In the genomic region with DNA sequence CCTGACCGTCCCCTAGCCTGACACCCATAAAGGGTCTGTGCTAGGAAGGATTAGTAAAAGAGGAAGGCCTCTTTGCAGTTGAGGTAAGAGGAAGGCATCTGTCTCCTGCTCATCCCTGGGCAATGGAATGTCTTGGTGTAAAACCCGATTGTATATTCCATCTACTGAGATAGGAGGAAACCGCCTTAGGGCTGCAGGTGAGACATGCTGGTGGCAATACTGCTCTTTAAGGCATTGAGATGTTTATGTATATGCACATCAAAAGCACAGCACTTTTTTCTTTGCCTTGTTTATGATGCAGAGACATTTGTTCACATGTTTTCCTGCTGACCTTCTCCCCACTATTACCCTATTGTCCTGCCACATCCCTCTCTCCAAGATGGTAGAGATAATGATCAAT, we compare ENCODE assay signal across 7 cellular contexts. TPM values are rescaled to one million over a fixed set of nuclear protein-coding genes. Genes with fewer than 3 reads are reported as not detected.
DNase-seq lines count a peak whose midpoint lies in the region; ATAC-seq, FAIRE-seq and TF ChIP-seq lines count a peak whose summit lies in the region.
"Not testable (repeated sequence)": the region's sequence is repeated elsewhere in the genome, so short reads cannot be mapped to it uniquely, and the experiment has no call there.

No MANE protein-coding gene starts in this region.

- 76% methylated on average over 3 of the region's 3 CpGs; no CpG with 5 or more reads in 1 of the 2 experiments for WGBS in H1 (ENCODE audit: extremely low coverage in 1 of 2, insufficient coverage in 1 of 2, insufficient read length in 1 of 2, insufficient replicate concordance in 2 of 2, low coverage in 1 of 2, low lambda C conversion rate in 2 of 2, missing lambda C conversion rate in 1 of 2), 2 experiments
- 50% methylated on average over 3 of the region's 3 CpGs for WGBS in hepatocyte (ENCODE audit: low lambda C conversion rate, missing lambda C conversion rate)
- no CpG with 5 or more reads among the region's 3 CpGs for WGBS in trophoblast cell (ENCODE audit: extremely low coverage, insufficient coverage, insufficient read length)

- not testable (repeated sequence) for H4K12ac ChIP-seq in trophoblast cell (ENCODE audit: low read depth, low read length)

- not testable (repeated sequence) for H3K36me3 Mint-ChIP-seq in GM23338 (ENCODE audit: low read depth); WTC11

- not testable (repeated sequence) for FAIRE-seq in H1 (lab: Jason Lieb, UNC)

- H3K23ac ChIP-seq in H1 (ENCODE audit: insufficient read length); trophoblast cell (ENCODE audit: low read length): not testable (repeated sequence)

- H3K9me3 ChIP-seq in RWPE2 (ENCODE audit: severe bottlenecking); H1 (ENCODE audit: insufficient read depth in 2 of 2, low read depth in 1 of 2, low read length in 1 of 2); hepatocyte (ENCODE audit: low read depth); trophoblast cell (ENCODE audit: insufficient read depth, low read depth, low read length): not testable (repeated sequence)

- not testable (repeated sequence) for H2BK20ac ChIP-seq in H1 (ENCODE audit: low read length)

- CTCF ChIA-PET in WTC11 (lab: Charles Lee); H1 (lab: Charles Lee; ENCODE audit: partially characterized antibody): not testable (repeated sequence)

- not testable (repeated sequence) for H3K36me3 ChIP-seq in GM23338 (ENCODE audit: insufficient read depth); RWPE2 (ENCODE audit: low read depth); H1 (ENCODE audit: control insufficient read depth in 2 of 4, insufficient read depth in 4 of 4, low read length in 3 of 4); hepatocyte (replicated peaks; ENCODE audit: insufficient read depth, low read depth); trophoblast cell (ENCODE audit: control insufficient read depth in 1 of 2, insufficient read depth in 2 of 2, low read length in 2 of 2)

- H3K4me3 ChIP-seq in GM23338; RWPE2 (ENCODE audit: severe bottlenecking); H1 (ENCODE audit: extremely low read depth in 1 of 4, insufficient read depth in 2 of 4, low read depth in 3 of 4, low read length in 4 of 4); hepatocyte; trophoblast cell (ENCODE audit: low read depth, low read length): not testable (repeated sequence)

- not testable (repeated sequence) for H4K20me1 ChIP-seq in GM23338 (replicated peaks; ENCODE audit: insufficient read depth); H1 (replicated peaks in 1 of 2; ENCODE audit: control insufficient read depth in 1 of 2, insufficient read depth in 2 of 2, low read length in 2 of 2); hepatocyte (ENCODE audit: insufficient read depth, poor library complexity, severe bottlenecking)

- not testable (repeated sequence) for H2BK120ac ChIP-seq in H1 (replicated peaks; ENCODE audit: low read depth, low read length); trophoblast cell (ENCODE audit: insufficient read depth, low read length, poor library complexity)

- DNase-seq in ELF-1 (ENCODE audit: low read depth, low spot score): peak; percentile 35
- not testable (repeated sequence) for DNase-seq in GM23338 (ENCODE audit: low spot score); RWPE2 (ENCODE audit: low spot score); WTC11 (ENCODE audit: low spot score); H1 (ENCODE audit: low read depth in 1 of 2, low spot score in 2 of 2); hepatocyte (ENCODE audit: low spot score)
- peak; percentile 71 to 87 for DNase-seq in trophoblast cell

- H3K79me1 ChIP-seq in H1 (ENCODE audit: low read depth, low read length); trophoblast cell (ENCODE audit: low read length): not testable (repeated sequence)

- H3K27ac ChIP-seq in GM23338 (ENCODE audit: low read depth) (0 out of 2 replicates have a peak overlapping the region, but pooled peaks have one; percentile 52), RWPE2 (ENCODE audit: poor library complexity, severe bottlenecking) (peak overlapping the region; percentile 59), hepatocyte (peak overlapping the region; percentile 64)
- not testable (repeated sequence) for H3K27ac ChIP-seq in H1 (ENCODE audit: low read depth, low read length); trophoblast cell (ENCODE audit: low read depth, low read length)

- H3K79me2 ChIP-seq in GM23338 (replicated peaks; ENCODE audit: insufficient read depth); H1 (ENCODE audit: control insufficient read depth in 1 of 2, insufficient read depth in 2 of 2, low read length in 2 of 2); hepatocyte; trophoblast cell (ENCODE audit: control insufficient read depth, insufficient read depth, low read length, poor library complexity): not testable (repeated sequence)

- not testable (repeated sequence) for H3K9me2 ChIP-seq in GM23338 (ENCODE audit: insufficient read depth); hepatocyte (replicated peaks; ENCODE audit: insufficient read depth)

- H2BK12ac ChIP-seq in H1 (ENCODE audit: low read depth, low read length): peak overlapping the region; percentile 39; the same call in 1 of the 2 replicates
- not testable (repeated sequence) for H2BK12ac ChIP-seq in trophoblast cell (ENCODE audit: low read length)

- not testable (repeated sequence) for ATAC-seq in GM23338; RWPE2 (ENCODE audit: low read depth); WTC11

- H4K5ac ChIP-seq in H1 (ENCODE audit: insufficient read length, low read depth, low read length): not testable (repeated sequence)

- H2AFZ ChIP-seq in GM23338: peak overlapping the region; percentile 84
- not testable (repeated sequence) for H2AFZ ChIP-seq in H1 (ENCODE audit: low read length); hepatocyte; trophoblast cell (ENCODE audit: insufficient read depth, low read length, poor library complexity)

- H3K9ac ChIP-seq in H1 (replicated peaks in 1 of 4; ENCODE audit: extremely low read depth in 1 of 4, low read depth in 3 of 4, low read length in 3 of 4); trophoblast cell (ENCODE audit: low read length): not testable (repeated sequence)

- H3K4me3 Mint-ChIP-seq in GM23338, WTC11: not testable (repeated sequence)

- not testable (repeated sequence) for H3F3A ChIP-seq in GM23338 (replicated peaks; ENCODE audit: low read depth)

- H3K23me2 ChIP-seq in H1 (ENCODE audit: low read depth, low read length): not testable (repeated sequence)

- H3K18ac ChIP-seq in H1 (ENCODE audit: extremely low read depth, low read length); trophoblast cell (ENCODE audit: low read length): not testable (repeated sequence)

- H3K4ac ChIP-seq in H1 (replicated peaks; ENCODE audit: insufficient read length, low read depth, low read length); trophoblast cell (ENCODE audit: low read depth, low read length): not testable (repeated sequence)

- H4K8ac ChIP-seq in H1 (ENCODE audit: extremely low read depth, insufficient read depth, low read length); trophoblast cell (ENCODE audit: low read depth, low read length): not testable (repeated sequence)

- not testable (repeated sequence) for H3K9me3 Mint-ChIP-seq in GM23338, WTC11

- not testable (repeated sequence) for H3K27me3 Mint-ChIP-seq in GM23338 (ENCODE audit: insufficient read depth, low read depth, poor library complexity); WTC11 (ENCODE audit: low read depth)

- H2BK15ac ChIP-seq in H1 (ENCODE audit: low read length): not testable (repeated sequence)

- H3K4me1 Mint-ChIP-seq in GM23338 (peaks cover 20% of the 10 kb centered on the region), WTC11 (peaks cover 47% of the 10 kb centered on the region)

- H3K27ac Mint-ChIP-seq in GM23338: not testable (repeated sequence)
- H3K27ac Mint-ChIP-seq in WTC11: peak overlapping the region; percentile 87

- not testable (repeated sequence) for H3K14ac ChIP-seq in H1 (ENCODE audit: insufficient read length); trophoblast cell (ENCODE audit: low read length)

- not testable (repeated sequence) for H2AK5ac ChIP-seq in H1 (ENCODE audit: low read depth, low read length); trophoblast cell (ENCODE audit: low read length)

- H3K4me1 ChIP-seq in GM23338 (ENCODE audit: insufficient read depth) (peaks cover 16% of the 10 kb centered on the region), RWPE2 (ENCODE audit: insufficient read depth, poor library complexity, severe bottlenecking) (peaks cover 24% of the 10 kb centered on the region)
- H3K4me1 ChIP-seq in H1 (replicated peaks in 1 of 4; ENCODE audit: control insufficient read depth in 3 of 4, insufficient read depth in 4 of 4, low read length in 3 of 4); hepatocyte (ENCODE audit: insufficient read depth); trophoblast cell (ENCODE audit: control insufficient read depth in 1 of 2, insufficient read depth in 2 of 2, low read length in 2 of 2): not testable (repeated sequence)

- not testable (repeated sequence) for TF ChIP-seq CTCF in GM23338 (conservative IDR thresholded peaks at IDR 0.05; ENCODE audit: low read depth in 2 of 2); RWPE2 (IDR thresholded peaks at IDR 0.05; ENCODE audit: poor library complexity, severe bottlenecking); WTC11 (IDR thresholded peaks at IDR 0.05); H1 (IDR thresholded peaks at IDR 0.05; ENCODE audit: control extremely low read depth in 1 of 3, insufficient read depth in 1 of 3, low read depth in 1 of 3, low read length in 3 of 3); hepatocyte (IDR thresholded peaks at IDR 0.05; ENCODE audit: poor library complexity)

- H4K91ac ChIP-seq in H1 (replicated peaks; ENCODE audit: insufficient read length, low read length); trophoblast cell (ENCODE audit: low read depth, low read length): not testable (repeated sequence)

- peak overlapping the region; percentile 37; the same call in 1 of the 2 replicates for H3K4me2 ChIP-seq in GM23338
- not testable (repeated sequence) for H3K4me2 ChIP-seq in H1 (ENCODE audit: insufficient read depth in 1 of 2, low read depth in 2 of 2, low read length in 2 of 2); hepatocyte; trophoblast cell (ENCODE audit: low read length)

- H3K56ac ChIP-seq in H1 (replicated peaks; ENCODE audit: insufficient read length, low read depth, low read length): not testable (repeated sequence)

- H3K27me3 ChIP-seq in GM23338 (ENCODE audit: insufficient read depth); RWPE2 (ENCODE audit: insufficient read depth, poor library complexity, severe bottlenecking); H1 (replicated peaks in 1 of 4; ENCODE audit: control insufficient read depth in 3 of 4, extremely low read depth in 1 of 4, insufficient read depth in 3 of 4, low read length in 3 of 4); hepatocyte; trophoblast cell (ENCODE audit: insufficient read depth, low read length): not testable (repeated sequence)

- not testable (repeated sequence) for TF ChIP-seq POLR2A in H1 (IDR thresholded peaks at IDR 0.05; ENCODE audit: control extremely low read depth in 1 of 2, low read depth in 2 of 2, low read length in 2 of 2)

- POLR2A ChIA-PET in WTC11 (lab: Charles Lee): interaction anchor here (0.6 kb wide), 1 partner anchor 19 kb away, joined by 3 read pairs; no protein-coding TSS in a partner anchor
- POLR2A ChIA-PET in H1 (lab: Charles Lee; ENCODE audit: partially characterized antibody): not testable (repeated sequence)

- not testable (repeated sequence) for TF ChIP-seq RAD21 in H1 (IDR thresholded peaks at IDR 0.05 in 1 of 2, conservative IDR thresholded peaks at IDR 0.05 in 1 of 2; ENCODE audit: low read depth in 2 of 2, low read length in 2 of 2)

- not testable (repeated sequence) for H2BK5ac ChIP-seq in H1 (ENCODE audit: low read depth, low read length); trophoblast cell (ENCODE audit: low read depth, low read length, poor library complexity)

- not testable (repeated sequence) for TF ChIP-seq EP300 in H1 (IDR thresholded peaks at IDR 0.05; ENCODE audit: borderline replicate concordance in 1 of 2, low read depth in 2 of 2, low read length in 2 of 2)

RNA-seq across cellular contexts. Expression of a gene that starts 20.9 kb away (rescaled TPM):
- total RNA-seq in GM23338 (2014; rRNA removed; shearing (Covaris generic)): 44.9 and 48.1 TPM in 2 replicates
- polyA plus RNA-seq in GM23338 (2016; fragmentation: Nextera tagmentation; extraction: Ambion mirVana) (27.8 and 30.4 TPM in 2 replicates), H1 (2011; rRNA removed) (7.3 and 14.9 TPM in 2 replicates), hepatocyte (50.9 and 54.6 TPM in 2 replicates)
- total RNA-seq in WTC11 (2021) (34.0 to 37.5 TPM (median 34.6 TPM) in 3 replicates), hepatocyte (107 and 109 TPM in 2 replicates)
- 31.4 and 34.0 TPM in 2 replicates for total RNA-seq in H1 (2021; fragmentation: NEBNext Ultra II Directional; extraction: Animal tissue kit (Norgen Biotek cat#: 25700))
- polyA plus RNA-seq in H1 (2011; cell fraction: cytosol; rRNA removed): 12.3 TPM
- 5.2 TPM for polyA plus RNA-seq in H1 (2011; cell fraction: nucleus; rRNA removed)
- 9.5 to 16.7 TPM (median 11.0 TPM) in 4 replicates for polyA plus RNA-seq in H1 (2012, experiment 1 of 2)
- polyA plus RNA-seq in H1 (2012, experiment 2 of 2): 3.1 TPM
- polyA plus RNA-seq in H1 (2013, experiment 1 of 2): 32.1 TPM
- 38.4 TPM for polyA plus RNA-seq in H1 (2013, experiment 2 of 2)
- polyA minus RNA-seq in H1 (2011; rRNA and poly(A)+ RNA removed): 17.3 and 18.0 TPM in 2 replicates
- 27.0 TPM for polyA minus RNA-seq in H1 (2011; cell fraction: cytosol; rRNA and poly(A)+ RNA removed)
- 23.6 TPM for polyA minus RNA-seq in H1 (2011; cell fraction: nucleus; rRNA and poly(A)+ RNA removed)
- polyA plus RNA-seq in trophoblast cell (2013): 14.9 and 15.5 TPM in 2 replicates
